Comparison of ENCODE assay signal across 21 cellular contexts in genomic region chr12:80222261-80222660, GRCh38.
DNase-seq lines count a peak whose midpoint lies in the region; ATAC-seq and TF ChIP-seq lines count a peak whose summit lies in the region.
"Had no signal": no experiment of that assay in that cellular context is flagged by ENCODE, and none has a peak within 500 bp of the region (broad histone marks: within the 10 kb centered on the region; RNA-seq: fewer than 3 reads in every experiment).

No MANE protein-coding gene starts in this region.

- ATAC-seq in GM19467 (IDR thresholded peaks at IDR 0.05; ENCODE audit: unreplicated experiment): peak; percentile 53
- peak; percentile 58 for ATAC-seq in HG03378 (IDR thresholded peaks at IDR 0.05; ENCODE audit: unreplicated experiment)
- no peak for ATAC-seq in foreskin keratinocyte
- ATAC-seq in HG03354 (IDR thresholded peaks at IDR 0.05; ENCODE audit: poor library complexity, severe bottlenecking, unreplicated experiment): no peak
- ATAC-seq: A549; effector memory CD8-positive, alpha-beta T cell; GM23338; left colon had no signal

- H3K4me3 ChIP-seq in A673 (ENCODE audit: low read depth, low read length, poor library complexity, severe bottlenecking): no peak overlapping the region
- H3K4me3 ChIP-seq in brain microvascular endothelial cell (ENCODE audit: low read depth, low read length): no peak overlapping the region
- H3K4me3 ChIP-seq: A549, GM23338, right atrium auricular region had no signal

- DNase-seq in A673 (ENCODE audit: low spot score): peak; percentile 41
- DNase-seq in brain microvascular endothelial cell: peak; percentile 11
- DNase-seq in SW480 (ENCODE audit: low spot score): no peak
- DNase-seq in activated CD4-positive, alpha-beta T cell treated with anti-CD3 and anti-CD28 coated beads, Interleukin-2, amount 50 U/mL, for 4 hours: no peak
- DNase-seq in foreskin keratinocyte: no peak
- DNase-seq: activated B cell treated with CpG ODN at 0.5 μM for 24 hours; CD4-positive, alpha-beta T cell; central memory CD4-positive, alpha-beta T cell; DMS79 treated with DMSO at 0.1 percent for 48 hours; effector memory CD8-positive, alpha-beta T cell; left colon; NCI-H1436; stimulated activated naive CD4-positive, alpha-beta T cell treated with Interleukin-2 at 50 U/mL for 16 hours; T-helper 1 cell; trophoblast cell had no signal

- H3K27ac ChIP-seq in A673 (ENCODE audit: low read depth, low read length, poor library complexity, severe bottlenecking) (no peak overlapping the region), brain microvascular endothelial cell (no peak overlapping the region), foreskin keratinocyte (no peak overlapping the region)
- H3K27ac ChIP-seq: A549 had no signal

- POLR2A ChIA-PET in A673 (lab: Charles Lee; ENCODE audit: low non-redundant PET): no interaction called here

- H3K36me3 ChIP-seq in A673 (ENCODE audit: insufficient read depth, low read length, poor library complexity, severe bottlenecking) (no peaks in the 10 kb centered on the region), brain microvascular endothelial cell (replicated peaks) (no peaks in the 10 kb centered on the region)
- H3K36me3 ChIP-seq: right atrium auricular region had no signal

- BruUV-seq in A673 (replicated peaks; lab: Mats Ljungman, UMichigan): no TSS peak

- H3K4me1 ChIP-seq in A673 (ENCODE audit: insufficient read depth, low read length, poor library complexity, severe bottlenecking) (no peaks in the 10 kb centered on the region), foreskin keratinocyte (peaks cover 13% of the 10 kb centered on the region)
- H3K4me1 ChIP-seq: right atrium auricular region had no signal

- in situ Hi-C loops in brain microvascular endothelial cell (cut with HindIII; ENCODE audit: low pct_ligation_motif_present, low sequenced_read_pairs): no loop called here

- intact Hi-C loops in A673 (cut with micrococcal nuclease; ENCODE audit: unreplicated experiment): no loop called here

- H3K9me3 ChIP-seq in A673 (ENCODE audit: low read depth, low read length, poor library complexity, severe bottlenecking): no peaks in the 10 kb centered on the region
- H3K9me3 ChIP-seq: A549, right atrium auricular region had no signal

- no peak for TF ChIP-seq CTCF in A673 (conservative IDR thresholded peaks at IDR 0.05; ENCODE audit: low read depth, low read length)
- no peak for TF ChIP-seq CTCF in brain microvascular endothelial cell (IDR thresholded peaks at IDR 0.05; ENCODE audit: low read depth, low read length, missing control alignments)
- TF ChIP-seq CTCF in foreskin keratinocyte (conservative IDR thresholded peaks at IDR 0.05): no peak

- CTCF ChIA-PET in A673 (lab: Charles Lee): no interaction called here

- H3K27me3 ChIP-seq in A673 (replicated peaks; ENCODE audit: insufficient read depth, low read depth, low read length, poor library complexity) (no peaks in the 10 kb centered on the region), brain microvascular endothelial cell (replicated peaks) (no peaks in the 10 kb centered on the region), foreskin keratinocyte (no peaks in the 10 kb centered on the region)
- H3K27me3 ChIP-seq: right atrium auricular region had no signal

Comparison
In these comparisons a context has a peak if more than half of its experiments do, and no peak if none do; other contexts are left out.
1. DNase-seq: peak in A673 (single experiment) and brain microvascular endothelial cell (single experiment); none in SW480 (single experiment), activated CD4-positive, alpha-beta T cell treated with anti-CD3 and anti-CD28 coated beads, Interleukin-2, amount 50 U/mL, for 4 hours (0 of 2) and foreskin keratinocyte (0 of 2).
2. ATAC-seq: peak in GM19467 (single experiment) and HG03378 (single experiment); none in foreskin keratinocyte (single experiment) and HG03354 (single experiment).